In genomic region chr11:131584694-131585592, GRCh38 we compare ENCODE assay signal across 11 cellular contexts.
A peak's percentile ranks its signal among the peaks of the same experiment; 100 is the strongest.
DNase-seq lines count a peak whose midpoint lies in the region; ATAC-seq and TF ChIP-seq lines count a peak whose summit lies in the region.
"Had no signal": no experiment of that assay in that cellular context is flagged by ENCODE, and none has a peak within 500 bp of the region (broad histone marks: within the 10 kb centered on the region; RNA-seq: fewer than 3 reads in every experiment).

No MANE protein-coding gene starts in this region.

- DNase-seq in A673 (ENCODE audit: low spot score) (peak; percentile 27), GM10266 (ENCODE audit: extremely low spot score) (no peak), SK-MEL-5 (ENCODE audit: low read depth, low spot score) (peak; percentile 34), cortex of kidney (lab: John Stamatoyannopoulos, UW) (no peak)
- DNase-seq: activated CD8-positive, alpha-beta memory T cell treated with anti-CD3 and anti-CD28 coated beads, Interleukin-2, amount 10 ng/mL, durations not matched to agents 7 days and 5 days; NCI-H1048 had no signal

- no peaks in the 10 kb centered on the region for H3K36me3 ChIP-seq in A673 (ENCODE audit: insufficient read depth, low read length, poor library complexity, severe bottlenecking)
- H3K36me3 ChIP-seq: SJCRH30 had no signal

- no peaks in the 10 kb centered on the region for H3K4me1 ChIP-seq in A673 (ENCODE audit: insufficient read depth, low read length, poor library complexity, severe bottlenecking)

- H3K4me3 ChIP-seq in A673 (ENCODE audit: low read depth, low read length, poor library complexity, severe bottlenecking) (no peak overlapping the region), iPS-18c (ENCODE audit: insufficient read depth, low read depth, low read length) (0 out of 2 replicates have a peak overlapping the region, but pooled peaks have one; percentile 5)
- H3K4me3 ChIP-seq: SJCRH30 had no signal

- TF ChIP-seq CTCF in A673 (conservative IDR thresholded peaks at IDR 0.05; ENCODE audit: low read depth, low read length) = peak; percentile 50
- peak; percentile 22 for TF ChIP-seq CTCF in GM10266 (IDR thresholded peaks at IDR 0.05; ENCODE audit: control insufficient read depth, insufficient read depth, low read depth, missing control alignments)

- CTCF ChIA-PET in A673 (lab: Charles Lee) = no interaction called here

- peaks cover 48% of the 10 kb centered on the region for H3K27me3 ChIP-seq in A673 (replicated peaks; ENCODE audit: insufficient read depth, low read depth, low read length, poor library complexity)
- H3K27me3 ChIP-seq: SJCRH30 had no signal

- intact Hi-C loops in A673 (cut with micrococcal nuclease; ENCODE audit: unreplicated experiment) = loop anchor here (5.0 kb wide), 1 partner anchor 87 kb away; no protein-coding TSS in a partner anchor

- BruUV-seq in A673 (replicated peaks; lab: Mats Ljungman, UMichigan) = no TSS peak

- in situ Hi-C loops in SK-MEL-5 (cut with HindIII; ENCODE audit: low pct_unique_long_range_greater_than_20kb, low sequenced_read_pairs) = no loop called here

- no peak overlapping the region for H3K27ac ChIP-seq in A673 (ENCODE audit: low read depth, low read length, poor library complexity, severe bottlenecking)
- H3K27ac ChIP-seq: SJCRH30 had no signal

- H3K9me3 ChIP-seq in A673 (ENCODE audit: low read depth, low read length, poor library complexity, severe bottlenecking) = peaks cover 12% of the 10 kb centered on the region
- no peaks in the 10 kb centered on the region for H3K9me3 ChIP-seq in iPS-18c (ENCODE audit: control insufficient read depth, insufficient read depth, low read length)
- H3K9me3 ChIP-seq: SJCRH30 had no signal

- ATAC-seq in HG03378 (IDR thresholded peaks at IDR 0.05; ENCODE audit: unreplicated experiment) = no peak
- no peak for ATAC-seq in GM19324 (IDR thresholded peaks at IDR 0.05; ENCODE audit: low FRiP score, unreplicated experiment)
- no peak for ATAC-seq in HG03469 (IDR thresholded peaks at IDR 0.05; ENCODE audit: unreplicated experiment)
- ATAC-seq: activated CD8-positive, alpha-beta memory T cell treated with anti-CD3 and anti-CD28 coated beads, Interleukin-2, amount 10 ng/mL, durations not matched to agents 7 days and 5 days had no signal

- POLR2A ChIA-PET in A673 (lab: Charles Lee; ENCODE audit: low non-redundant PET) = no interaction called here

Comparison
In these comparisons a context has a peak if more than half of its experiments do, and no peak if none do; other contexts are left out.
1. DNase-seq: peak in A673 (single experiment) and SK-MEL-5 (single experiment); none in GM10266 (single experiment) and cortex of kidney (single experiment).